In genomic region chr5:111639912-111640311, GRCh38 we compare ENCODE assay signal across 20 cellular contexts.
DNase-seq lines count a peak whose midpoint lies in the region; TF ChIP-seq lines count a peak whose summit lies in the region.
"Had no signal": no experiment of that assay in that cellular context is flagged by ENCODE, and none has a peak within 500 bp of the region (broad histone marks: within the 10 kb centered on the region; RNA-seq: fewer than 3 reads in every experiment).

No MANE protein-coding gene starts in this region.

- no peak overlapping the region for H3K4me3 ChIP-seq in HEK293 (ENCODE audit: low read depth, low read length)
- H3K4me3 ChIP-seq in esophagus muscularis mucosa, result no peak overlapping the region
- H3K4me3 ChIP-seq in GM23248, result no peak overlapping the region
- H3K4me3 ChIP-seq in colonic mucosa, result no peak overlapping the region

- no peak for TF ChIP-seq EP300 in esophagus muscularis mucosa (IDR thresholded peaks at IDR 0.05)

- H3K36me3 ChIP-seq in HEK293 (ENCODE audit: control insufficient read depth in 2 of 2, insufficient read depth in 1 of 2, low read length in 2 of 2) (no peaks in the 10 kb centered on the region), esophagus muscularis mucosa (no peaks in the 10 kb centered on the region), GM23248 (ENCODE audit: low read depth) (no peaks in the 10 kb centered on the region), colonic mucosa (no peaks in the 10 kb centered on the region)
- H3K36me3 ChIP-seq: BE2C; BLaER1 treated with 17β-estradiol and CSF1 and Interleukin-3, amounts not matched to agents 10 nM and 100 nM had no signal

- no peak for TF ChIP-seq POLR2A in esophagus muscularis mucosa (IDR thresholded peaks at IDR 0.05; ENCODE audit: low read depth)

- H3K4me1 ChIP-seq in HEK293 (ENCODE audit: control insufficient read depth, insufficient read depth, low read length) (no peaks in the 10 kb centered on the region), esophagus muscularis mucosa (peaks cover 8 to 29% (median 24%) of the 10 kb centered on the region in 4 donors), GM23248 (ENCODE audit: insufficient read depth) (peaks cover 21% of the 10 kb centered on the region), colonic mucosa (no peaks in the 10 kb centered on the region)
- H3K4me1 ChIP-seq: BE2C; BLaER1 treated with 17β-estradiol and CSF1 and Interleukin-3, amounts not matched to agents 10 nM and 100 nM had no signal

- TF ChIP-seq CTCF in HEK293 (tag by site-specific recombination; IDR thresholded peaks at IDR 0.05) (no peak), esophagus muscularis mucosa (IDR thresholded peaks at IDR 0.05) (no peak), colonic mucosa (IDR thresholded peaks at IDR 0.05) (no peak)

- H3K9ac ChIP-seq in GM23248 (no peak overlapping the region), colonic mucosa (ENCODE audit: low read depth in 2 of 2, low read length in 2 of 2) (no peak overlapping the region)
- H3K9ac ChIP-seq: BLaER1 treated with 17β-estradiol and CSF1 and Interleukin-3, amounts not matched to agents 10 nM and 100 nM had no signal

- CTCF ChIA-PET in HEK293 (lab: Yijun Ruan, JAX), result no interaction called here

- WGBS in esophagus muscularis mucosa, result 17% methylated on average over 1 of the region's 2 CpGs
- 46 to 50% methylated on average over 2 of the region's 2 CpGs for WGBS in GM23248 (ENCODE audit: low coverage in 1 of 2, low lambda C conversion rate in 2 of 2, missing lambda C conversion rate in 2 of 2), 2 experiments

- peaks cover 25% of the 10 kb centered on the region for H3F3A ChIP-seq in GM23248 (ENCODE audit: insufficient read depth)

- no peak overlapping the region for H3K4me2 ChIP-seq in GM23248 (ENCODE audit: unreplicated experiment)
- H3K4me2 ChIP-seq: BLaER1 treated with 17β-estradiol and CSF1 and Interleukin-3, amounts not matched to agents 10 nM and 100 nM had no signal

- peak; percentile 57 for DNase-seq in esophagus muscularis mucosa (ENCODE audit: extremely low spot score)
- no peak for DNase-seq in C1 segment of cervical spinal cord (lab: John Stamatoyannopoulos, UW)
- DNase-seq in GM23248, result no peak
- DNase-seq in colonic mucosa, result no peak
- DNase-seq: 8988T; ACHN; BE2C; CD4-positive, alpha-beta memory T cell; CD4-positive, CD25-positive, alpha-beta regulatory T cell; CD8-positive, alpha-beta memory T cell; COR-L47; DMS 273 treated with DMSO at 0.1 percent for 48 hours; DMS153; DMS53; DMS79; DND-41; EL; GDM1 had no signal

- no peaks in the 10 kb centered on the region for H3K9me2 ChIP-seq in GM23248 (ENCODE audit: insufficient read depth)

- H2AFZ ChIP-seq in GM23248, result no peak overlapping the region

- in situ Hi-C loops in GM23248 (cut with MboI), result no loop called here

- H4K20me1 ChIP-seq in GM23248 (ENCODE audit: insufficient read depth), result no peaks in the 10 kb centered on the region
- H4K20me1 ChIP-seq: BLaER1 treated with 17β-estradiol and CSF1 and Interleukin-3, amounts not matched to agents 10 nM and 100 nM had no signal

- H3K27me3 ChIP-seq in esophagus muscularis mucosa (no peaks in the 10 kb centered on the region), GM23248 (replicated peaks; ENCODE audit: insufficient read depth) (no peaks in the 10 kb centered on the region; the same call in 1 of the 2 replicates), colonic mucosa (no peaks in the 10 kb centered on the region)
- H3K27me3 ChIP-seq: BE2C; BLaER1 treated with 17β-estradiol and CSF1 and Interleukin-3, amounts not matched to agents 10 nM and 100 nM had no signal

- intact Hi-C loops in esophagus muscularis mucosa (cut with DNase I) (no loop called here), colonic mucosa (cut with DNase I) (no loop called here)

- H3K9me3 ChIP-seq in HEK293 (ENCODE audit: control insufficient read depth, insufficient read depth, low read depth, low read length), result no peaks in the 10 kb centered on the region
- peaks cover 0 to 7% (median 3%) of the 10 kb centered on the region in 4 donors for H3K9me3 ChIP-seq in esophagus muscularis mucosa
- H3K9me3 ChIP-seq in GM23248 (ENCODE audit: low read depth), result no peaks in the 10 kb centered on the region
- H3K9me3 ChIP-seq in colonic mucosa, result no peaks in the 10 kb centered on the region

- POLR2A ChIA-PET in HEK293 (lab: Yijun Ruan, JAX), result no interaction called here

- H3K79me2 ChIP-seq in GM23248 (ENCODE audit: insufficient read depth), result no peaks in the 10 kb centered on the region

- H3K27ac ChIP-seq in HEK293 (ENCODE audit: extremely low read depth, low read depth, low read length), result no peak overlapping the region
- no peak overlapping the region for H3K27ac ChIP-seq in esophagus muscularis mucosa (replicated peaks in 1 of 4)
- no peak overlapping the region for H3K27ac ChIP-seq in GM23248
- no peak overlapping the region for H3K27ac ChIP-seq in colonic mucosa
- H3K27ac ChIP-seq: BLaER1 treated with 17β-estradiol and CSF1 and Interleukin-3, amounts not matched to agents 10 nM and 100 nM had no signal

TF ChIP-seq in HEK293, 187 proteins besides CTCF, POLR2A, EP300 and RAD21:
- TF ChIP-seq HOXC10 (CRISPR knock-in tag; IDR thresholded peaks at IDR 0.05), result no peak
- TF ChIP-seq SETDB1 (IDR thresholded peaks at IDR 0.05; ENCODE audit: insufficient read length, low read length), result peak; percentile 63
